8 cellular contexts compared by ENCODE assay signal in the genomic region with DNA sequence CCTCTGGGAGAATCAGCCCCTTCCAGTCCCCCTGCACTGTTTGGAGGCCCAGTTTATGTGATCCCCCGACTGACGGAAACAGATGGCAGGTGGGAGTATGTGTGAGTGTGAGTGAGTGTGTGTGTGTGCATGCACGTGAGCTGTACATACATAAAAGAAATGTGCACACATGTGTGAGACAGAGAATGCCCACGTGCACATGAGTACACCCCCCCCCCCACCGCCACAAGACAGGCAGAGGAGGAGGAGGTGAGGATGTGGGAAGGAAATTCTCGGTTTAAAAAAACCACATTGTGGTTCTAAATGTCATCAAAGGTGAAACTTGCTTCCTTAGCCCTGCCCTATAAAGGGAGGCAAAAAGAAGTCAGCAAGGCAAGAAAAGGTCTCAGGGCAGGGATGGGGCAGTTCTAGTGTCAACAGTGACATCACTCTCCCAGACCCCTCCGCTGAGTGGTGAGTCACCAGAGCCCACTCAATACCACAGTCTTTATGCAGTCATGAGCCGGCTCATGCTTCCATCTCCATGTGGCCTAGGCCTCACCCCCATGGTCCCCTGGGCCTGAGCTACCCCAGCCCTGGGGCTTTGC.
DNase-seq lines count a peak whose midpoint lies in the region; ATAC-seq lines count a peak whose summit lies in the region.

No MANE protein-coding gene starts in this region.

- peak overlapping the region; percentile 74 for H3K27ac ChIP-seq in cingulate gyrus (ENCODE audit: low read depth, low read length)

- peak; percentile 58 for ATAC-seq in GM19025 (IDR thresholded peaks at IDR 0.05; ENCODE audit: low read depth, unreplicated experiment)
- ATAC-seq in HG03354 (IDR thresholded peaks at IDR 0.05; ENCODE audit: poor library complexity, severe bottlenecking, unreplicated experiment): peak; percentile 74

- peak; percentile 39 for DNase-seq in activated CD4-positive, CD25-positive, alpha-beta regulatory T cell treated with anti-CD3 and anti-CD28 coated beads, Interleukin-2, amount 50 U/mL, for 16 hours (ENCODE audit: low read depth, low spot score)
- peak; percentile 60 to 88 for DNase-seq in stimulated activated CD4-positive, alpha-beta T cell treated with anti-CD3 and anti-CD28 coated beads, Interleukin-4, amount 100 ng/mL, for 4 hours
- no peak for DNase-seq in NCI-H82 treated with DMSO at 0.1 percent for 48 hours (lab: John Stamatoyannopoulos, UW; ENCODE audit: unreplicated experiment)
- no peak for DNase-seq in dedifferentiated amniotic fluid mesenchymal stem cell (ENCODE audit: extremely low spot score)
- DNase-seq in DMS79 treated with DMSO at 0.1 percent for 48 hours (lab: John Stamatoyannopoulos, UW): no peak

Comparison
In these comparisons a context has a peak if more than half of its experiments do, and no peak if none do; other contexts are left out.
1. DNase-seq: peak in activated CD4-positive, CD25-positive, alpha-beta regulatory T cell treated with anti-CD3 and anti-CD28 coated beads, Interleukin-2, amount 50 U/mL, for 16 hours (single experiment) and stimulated activated CD4-positive, alpha-beta T cell treated with anti-CD3 and anti-CD28 coated beads, Interleukin-4, amount 100 ng/mL, for 4 hours (2 of 2); none in NCI-H82 treated with DMSO at 0.1 percent for 48 hours (single experiment), dedifferentiated amniotic fluid mesenchymal stem cell (single experiment) and DMS79 treated with DMSO at 0.1 percent for 48 hours (single experiment).